In the genomic region with DNA sequence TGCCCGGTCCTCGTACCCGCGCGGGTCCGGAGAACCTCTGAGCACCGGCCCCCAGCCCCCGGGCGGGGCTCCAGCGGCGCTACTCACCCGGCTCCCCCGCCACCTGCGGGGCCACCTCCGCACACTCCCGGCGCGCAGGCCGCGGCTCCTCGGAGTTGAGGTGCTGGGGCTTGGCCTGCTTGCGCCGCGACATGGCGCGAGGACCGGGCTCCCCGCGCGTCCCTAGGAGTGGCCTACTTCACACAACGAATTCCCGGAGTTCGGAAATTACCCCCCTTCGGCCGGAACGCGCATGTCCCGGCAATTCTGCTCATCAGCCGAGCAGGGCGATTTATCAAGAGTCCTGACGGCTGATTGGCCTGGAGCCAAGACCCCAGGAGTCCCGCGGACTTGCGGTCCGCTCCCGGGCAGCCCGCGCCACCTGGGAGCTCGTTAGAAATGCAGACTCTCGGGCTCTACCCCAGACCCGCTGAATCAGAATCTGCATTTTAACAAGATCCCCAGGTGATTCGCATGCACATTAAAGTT, we compare ENCODE assay signal across 8 cellular contexts.
DNase-seq lines count a peak whose midpoint lies in the region; ATAC-seq and TF ChIP-seq lines count a peak whose summit lies in the region.

No MANE protein-coding gene starts in this region.

- no CpG with 5 or more reads among the region's 52 CpGs for WGBS in esophagus squamous epithelium, 2 donors

- peaks cover 27% of the 10 kb centered on the region for H3K4me1 Mint-ChIP-seq in nephron

- intact Hi-C loops in PC-9 (cut with micrococcal nuclease; ENCODE audit: unreplicated experiment): no loop called here
- intact Hi-C loops in esophagus squamous epithelium (cut with DNase I): no loop called here

- H3F3A ChIP-seq in PC-9 (ENCODE audit: insufficient read depth, low read depth): peaks cover 28% of the 10 kb centered on the region; the same call in 1 of the 2 replicates

- POLR2A ChIA-PET in PC-9 (lab: Charles Lee; ENCODE audit: unreplicated experiment): interaction anchor here (0.8 kb wide), 1 partner anchor 1428 kb away, joined by 15 read pairs; no protein-coding TSS in a partner anchor

- peak overlapping the region; percentile 71 for H3K27ac ChIP-seq in PC-9
- peak overlapping the region in 2 of 4 donors; percentile 20 to 57 for H3K27ac ChIP-seq in esophagus squamous epithelium

- H2AFZ ChIP-seq in PC-9: peak overlapping the region; percentile 90

- DNase-seq in ELF-1 (ENCODE audit: low read depth, low spot score): peak; percentile 82
- peak; percentile 62 to 65 for DNase-seq in PC-9
- DNase-seq in esophagus squamous epithelium (lab: John Stamatoyannopoulos, UW): no peak
- no peak for DNase-seq in RKO (ENCODE audit: low spot score)
- DNase-seq in inferior parietal cortex (ENCODE audit: extremely low spot score): no peak
- no peak for DNase-seq in NCI-H446 (lab: John Stamatoyannopoulos, UW)

- no peak overlapping the region for H3K27ac Mint-ChIP-seq in nephron

- TF ChIP-seq POLR2A in esophagus squamous epithelium (IDR thresholded peaks at IDR 0.05): no peak

- CTCF ChIA-PET in PC-9 (lab: Charles Lee): interaction anchor here (0.5 to 2.7 kb wide), 3 partner anchors 20 to 409 kb away, joined by 3 to 16 read pairs (median 6); no protein-coding TSS in a partner anchor

- ATAC-seq in GM21723 (IDR thresholded peaks at IDR 0.05; ENCODE audit: unreplicated experiment): no peak

- H3K9me3 ChIP-seq in PC-9 (ENCODE audit: insufficient read depth, low read depth) (no peaks in the 10 kb centered on the region), esophagus squamous epithelium (no peaks in the 10 kb centered on the region)

- TF ChIP-seq CTCF in PC-9 (conservative IDR thresholded peaks at IDR 0.05) (no peak), esophagus squamous epithelium (IDR thresholded peaks at IDR 0.05) (peak in 1 of 6 experiments; percentile 2), nephron (IDR thresholded peaks at IDR 0.05; ENCODE audit: unreplicated experiment in 3 of 3) (no peak)

- H3K27me3 ChIP-seq in PC-9 (ENCODE audit: insufficient read depth, low read depth) (no peaks in the 10 kb centered on the region), esophagus squamous epithelium (peaks cover 0 to 43% (median 0%) of the 10 kb centered on the region in 4 donors)

- no peaks in the 10 kb centered on the region for H3K9me2 ChIP-seq in PC-9 (ENCODE audit: insufficient read depth)

- H3K4me3 ChIP-seq in PC-9 (peak overlapping the region; percentile 81), esophagus squamous epithelium (peak overlapping the region; percentile 31 to 71 (median 46))

- H3K36me3 ChIP-seq in PC-9 (ENCODE audit: low read depth): no peaks in the 10 kb centered on the region
- H3K36me3 ChIP-seq in esophagus squamous epithelium: no peaks in the 10 kb centered on the region

- no peaks in the 10 kb centered on the region for H3K9me3 Mint-ChIP-seq in nephron

- H3K79me2 ChIP-seq in PC-9 (ENCODE audit: low read depth): peaks cover 43% of the 10 kb centered on the region

- BruUV-seq in PC-9 (replicated peaks; lab: Mats Ljungman, UMichigan): no TSS peak

- peak overlapping the region; percentile 70 to 95 (median 79) for H3K4me3 Mint-ChIP-seq in nephron

- H3K4me1 ChIP-seq in PC-9 (replicated peaks; ENCODE audit: insufficient read depth): peaks cover 19% of the 10 kb centered on the region
- H3K4me1 ChIP-seq in esophagus squamous epithelium: peaks cover 22 to 38% (median 28%) of the 10 kb centered on the region in 3 donors

- H3K27me3 Mint-ChIP-seq in nephron (ENCODE audit: low read depth): peaks cover 63% of the 10 kb centered on the region

- peaks cover 6% of the 10 kb centered on the region; the same call in 1 of the 2 replicates for H4K20me1 ChIP-seq in PC-9 (ENCODE audit: insufficient read depth)

- H3K36me3 Mint-ChIP-seq in nephron (ENCODE audit: low read depth): no peaks in the 10 kb centered on the region

- H3K4me2 ChIP-seq in PC-9: peak overlapping the region; percentile 92

Comparison
In these comparisons a context has a peak if more than half of its experiments do, and no peak if none do; other contexts are left out.
1. DNase-seq: peak in ELF-1 (single experiment) and PC-9 (2 of 2); none in esophagus squamous epithelium (single experiment), RKO (single experiment), inferior parietal cortex (single experiment) and NCI-H446 (0 of 2).